In the genomic region with DNA sequence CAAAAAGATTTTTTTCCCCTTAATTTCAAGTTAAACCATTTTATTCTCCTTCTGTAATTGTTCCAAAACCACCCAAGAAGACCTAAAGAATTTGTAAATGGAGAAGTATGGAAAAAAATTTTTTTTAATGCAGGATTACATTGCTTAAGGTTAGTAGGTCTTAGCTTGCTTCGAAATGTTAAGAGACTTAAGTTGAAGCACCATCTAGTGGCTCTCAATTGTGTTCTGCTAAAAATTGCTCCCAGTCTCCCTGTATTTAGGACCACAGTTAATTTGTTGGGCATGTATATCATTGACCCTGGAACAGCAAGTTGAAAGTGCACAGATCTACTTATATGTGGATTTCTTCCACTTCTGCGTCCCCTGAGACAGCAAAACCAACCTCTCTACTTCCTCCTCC, we compare ENCODE assay signal across 9 cellular contexts. TPM values are rescaled to one million over a fixed set of nuclear protein-coding genes. Genes with fewer than 3 reads are reported as not detected.
A peak's percentile ranks its signal among the peaks of the same experiment; 100 is the strongest.
DNase-seq lines count a peak whose midpoint lies in the region; ATAC-seq and TF ChIP-seq lines count a peak whose summit lies in the region.
"Had no signal": no experiment of that assay in that cellular context is flagged by ENCODE, and none has a peak within 500 bp of the region (broad histone marks: within the 10 kb centered on the region; RNA-seq: fewer than 3 reads in every experiment).

No MANE protein-coding gene starts in this region.

- POLR2A ChIA-PET in activated CD8-positive, alpha-beta T cell treated with anti-CD3 and anti-CD28 coated beads, Interleukin-2, amount 10 ng/mL, durations not matched to agents 7 days and 5 days (lab: Charles Lee), result no interaction called here

- no peaks in the 10 kb centered on the region for H3K9me3 Mint-ChIP-seq in activated CD8-positive, alpha-beta T cell treated with anti-CD3 and anti-CD28 coated beads, Interleukin-2, amount 10 ng/mL, durations not matched to agents 7 days and 5 days (ENCODE audit: insufficient read depth)

- peak; percentile 9 for DNase-seq in GDM1 (lab: John Stamatoyannopoulos, UW)
- DNase-seq in NCI-H146 treated with DMSO at 0.1 percent for 48 hours (lab: John Stamatoyannopoulos, UW; ENCODE audit: unreplicated experiment), result peak; percentile 32
- DNase-seq in epidermal melanocyte (ENCODE audit: insufficient read length, low spot score), result peak; percentile 39
- DNase-seq in omental fat pad (ENCODE audit: low spot score), result no peak
- no peak for DNase-seq in activated CD8-positive, alpha-beta T cell treated with anti-CD3 and anti-CD28 coated beads, Interleukin-2, amount 10 ng/mL, durations not matched to agents 7 days and 5 days
- DNase-seq in D341Med (ENCODE audit: low spot score), result no peak

- no peak for TF ChIP-seq CTCF in omental fat pad (IDR thresholded peaks at IDR 0.05)

- H3K27ac Mint-ChIP-seq in activated CD8-positive, alpha-beta T cell treated with anti-CD3 and anti-CD28 coated beads, Interleukin-2, amount 10 ng/mL, durations not matched to agents 7 days and 5 days, result no peak overlapping the region

- no peak overlapping the region for H3K4me3 Mint-ChIP-seq in activated CD8-positive, alpha-beta T cell treated with anti-CD3 and anti-CD28 coated beads, Interleukin-2, amount 10 ng/mL, durations not matched to agents 7 days and 5 days

- peak; percentile 45 for ATAC-seq in omental fat pad (ENCODE audit: low FRiP score)
- no peak for ATAC-seq in activated CD8-positive, alpha-beta T cell treated with anti-CD3 and anti-CD28 coated beads, Interleukin-2, amount 10 ng/mL, durations not matched to agents 7 days and 5 days
- ATAC-seq in HG02870 (IDR thresholded peaks at IDR 0.05; ENCODE audit: unreplicated experiment), result no peak
- ATAC-seq in HG03520 (IDR thresholded peaks at IDR 0.05; ENCODE audit: unreplicated experiment), result no peak

- no peaks in the 10 kb centered on the region for H3K36me3 Mint-ChIP-seq in activated CD8-positive, alpha-beta T cell treated with anti-CD3 and anti-CD28 coated beads, Interleukin-2, amount 10 ng/mL, durations not matched to agents 7 days and 5 days (ENCODE audit: low read depth)

- peaks cover 24% of the 10 kb centered on the region for H3K4me1 Mint-ChIP-seq in activated CD8-positive, alpha-beta T cell treated with anti-CD3 and anti-CD28 coated beads, Interleukin-2, amount 10 ng/mL, durations not matched to agents 7 days and 5 days (ENCODE audit: low read depth)

- CTCF ChIA-PET in activated CD8-positive, alpha-beta T cell treated with anti-CD3 and anti-CD28 coated beads, Interleukin-2, amount 10 ng/mL, durations not matched to agents 7 days and 5 days (lab: Charles Lee), result interaction anchor here (0.6 to 3.4 kb wide), 14 partner anchors 10 to 232 kb away, joined by 3 to 43 read pairs (median 4); partner anchors contain the start of gene CCDC80

- H3K27me3 Mint-ChIP-seq in activated CD8-positive, alpha-beta T cell treated with anti-CD3 and anti-CD28 coated beads, Interleukin-2, amount 10 ng/mL, durations not matched to agents 7 days and 5 days (ENCODE audit: low read depth), result peaks cover 3% of the 10 kb centered on the region

RNA-seq across cellular contexts. Expression of gene CD200R1L, which starts 32.4 kb away (rescaled TPM):
- not detected for total RNA-seq in omental fat pad
- total RNA-seq in activated CD8-positive, alpha-beta T cell treated with anti-CD3 and anti-CD28 coated beads, Interleukin-2, amount 10 ng/mL, durations not matched to agents 7 days and 5 days, result not detected
- total RNA-seq: SJSA1 had no signal

Comparison
In these comparisons a context has a peak if more than half of its experiments do, and no peak if none do; other contexts are left out.
1. DNase-seq: peak in GDM1 (single experiment), NCI-H146 treated with DMSO at 0.1 percent for 48 hours (single experiment) and epidermal melanocyte (single experiment); none in omental fat pad (single experiment), activated CD8-positive, alpha-beta T cell treated with anti-CD3 and anti-CD28 coated beads, Interleukin-2, amount 10 ng/mL, durations not matched to agents 7 days and 5 days (single experiment) and D341Med (single experiment).